ENCODE assay signal across 28 cellular contexts in genomic region chr3:58190882-58191281, GRCh38. TPM values are rescaled to one million over a fixed set of nuclear protein-coding genes. Genes with fewer than 3 reads are reported as not detected.
"Had no signal": no experiment of that assay in that cellular context is flagged by ENCODE, and none has a peak within 500 bp of the region (broad histone marks: within the 10 kb centered on the region; RNA-seq: fewer than 3 reads in every experiment).

No MANE protein-coding gene starts in this region.

- H3K36me3 Mint-ChIP-seq: stimulated activated effector memory CD8-positive, alpha-beta T cell treated with anti-CD3 and anti-CD28 coated beads, Interleukin-12 subunit alpha, Interleukin-12 subunit beta, amount 100 ng/mL, for 72 hours had no signal

- H3K4me1 Mint-ChIP-seq: nephron; stimulated activated effector memory CD8-positive, alpha-beta T cell treated with anti-CD3 and anti-CD28 coated beads, Interleukin-12 subunit alpha, Interleukin-12 subunit beta, amount 100 ng/mL, for 72 hours had no signal

- DNase-seq: caudate nucleus; cerebellar nuclear complex; effector CD8-positive, alpha-beta T cell; endodermal cell; foreskin fibroblast; heart right ventricle; hippocampal formation; left cardiac atrium; left ventricle myocardium inferior; lower lobe of right lung; nucleus accumbens; stimulated activated CD4-positive, alpha-beta T cell treated with anti-CD3 and anti-CD28 coated beads, Interleukin-2, amount 100 ng/mL, for 24 hours; stimulated activated CD4-positive, alpha-beta T cell treated with anti-CD3 and anti-CD28 coated beads, Interleukin-4, amount 100 ng/mL, for 24 hours; stimulated activated naive CD8-positive, alpha-beta T cell treated with anti-CD3 and anti-CD28 coated beads, Interleukin-15, Interleukin-2, amounts not matched to agents 100 U/mL and 50 U/mL, for 24 hours; substantia nigra; upper lobe of left lung; uterus had no signal

- H3K9me3 Mint-ChIP-seq: dendritic cell treated with granulocyte-macrophage colony-stimulating factor and Interleukin-4, amounts not matched to agents 40 ng/mL and 50 ng/mL, for 4 days; endodermal cell; stimulated activated effector memory CD8-positive, alpha-beta T cell treated with anti-CD3 and anti-CD28 coated beads, Interleukin-12 subunit alpha, Interleukin-12 subunit beta, amount 100 ng/mL, for 72 hours had no signal

- H3K27me3 Mint-ChIP-seq: dendritic cell treated with granulocyte-macrophage colony-stimulating factor and Interleukin-4, amounts not matched to agents 40 ng/mL and 50 ng/mL, for 4 days had no signal

- H3K27ac Mint-ChIP-seq: endodermal cell; stimulated activated effector memory CD8-positive, alpha-beta T cell treated with anti-CD3 and anti-CD28 coated beads, Interleukin-12 subunit alpha, Interleukin-12 subunit beta, amount 100 ng/mL, for 72 hours had no signal

- H3K4me3 Mint-ChIP-seq: dendritic cell treated with granulocyte-macrophage colony-stimulating factor and Interleukin-4, amounts not matched to agents 40 ng/mL and 50 ng/mL, for 4 days; endodermal cell; nephron; stimulated activated effector memory CD8-positive, alpha-beta T cell treated with anti-CD3 and anti-CD28 coated beads, Interleukin-12 subunit alpha, Interleukin-12 subunit beta, amount 100 ng/mL, for 72 hours had no signal

- FAIRE-seq: colon, islet of Langerhans had no signal

- ATAC-seq: esophagus mucosa; gastroesophageal sphincter; heart right ventricle; left cardiac atrium; lower lobe of right lung; sciatic nerve; stimulated activated effector memory CD8-positive, alpha-beta T cell treated with anti-CD3 and anti-CD28 coated beads, Interleukin-12 subunit alpha, Interleukin-12 subunit beta, amount 100 ng/mL, for 72 hours; stimulated activated naive CD8-positive, alpha-beta T cell treated with anti-CD3 and anti-CD28 coated beads, Interleukin-15, Interleukin-2, amounts not matched to agents 100 U/mL and 50 U/mL, for 24 hours had no signal

RNA-seq across cellular contexts. Expression of gene DNASE1L3, which starts 19.9 kb away (rescaled TPM):
- total RNA-seq: endodermal cell, kidney epithelial cell, osteocyte, smooth muscle cell had no signal
